1 cellular context compared by ENCODE assay signal in genomic region chr14:65412189-65412846, GRCh38.
TF ChIP-seq lines count a peak whose summit lies in the region.

Gene FUT8 (plus strand): TSS chr14:65412730. CDS start chr14:65561564, 148,834 bp downstream.

TF ChIP-seq in HepG2, 621 proteins besides CTCF, POLR2A, EP300 and RAD21 (continued from another document and continues in another):
- TF ChIP-seq IRF1 (CRISPR knock-in tag; IDR thresholded peaks at IDR 0.05; ENCODE audit: low read depth) (no peak), ZNF430 (CRISPR knock-in tag; IDR thresholded peaks at IDR 0.05) (0 out of 2 replicates have a peak, but pooled peaks have one; percentile 43), FIP1L1 (IDR thresholded peaks at IDR 0.05; ENCODE audit: borderline replicate concordance, insufficient read depth, low read depth, low read length) (peak; percentile 71; the same call in 1 of the 2 replicates), ZNF343 (CRISPR knock-in tag; IDR thresholded peaks at IDR 0.05) (no peak), ZNF503 (CRISPR knock-in tag; IDR thresholded peaks at IDR 0.05) (no peak; the same call in 1 of the 2 replicates), SPEN (CRISPR knock-in tag; IDR thresholded peaks at IDR 0.05; ENCODE audit: low read depth) (peak; percentile 70; the same call in 1 of the 2 replicates), PRDM10 (CRISPR knock-in tag; IDR thresholded peaks at IDR 0.05; ENCODE audit: low read depth) (peak; percentile 75; the same call in 1 of the 2 replicates), ZNF44 (CRISPR knock-in tag; IDR thresholded peaks at IDR 0.05) (no peak), ZZZ3 (CRISPR knock-in tag; IDR thresholded peaks at IDR 0.05; ENCODE audit: borderline replicate concordance) (peak; percentile 24; the same call in 1 of the 2 replicates), ZHX1 (CRISPR knock-in tag; IDR thresholded peaks at IDR 0.05; ENCODE audit: low read depth) (no peak; the same call in 1 of the 2 replicates), ZBTB44 (CRISPR knock-in tag; IDR thresholded peaks at IDR 0.05) (no peak), HNRNPL (IDR thresholded peaks at IDR 0.05; ENCODE audit: low read depth, low read length) (peak; percentile 94), XRCC5 (optimal IDR thresholded peaks at IDR 0.05; ENCODE audit: low read length) (peak; percentile 25), RFX1 (IDR thresholded peaks at IDR 0.05) (no peak), CCAR2 (optimal IDR thresholded peaks at IDR 0.05; ENCODE audit: low read depth, low read length) (no peak), ZBTB46 (CRISPR knock-in tag; IDR thresholded peaks at IDR 0.05; ENCODE audit: borderline replicate concordance) (no peak), ZNF605 (CRISPR knock-in tag; IDR thresholded peaks at IDR 0.05) (peak; percentile 16; the same call in 1 of the 2 replicates), NFAT5 (CRISPR knock-in tag; IDR thresholded peaks at IDR 0.05) (no peak), ZKSCAN1 (IDR thresholded peaks at IDR 0.05; ENCODE audit: low read length) (no peak), PAXIP1 (CRISPR knock-in tag; conservative IDR thresholded peaks at IDR 0.05) (no peak), ZNF724P (CRISPR knock-in tag; IDR thresholded peaks at IDR 0.05; ENCODE audit: borderline replicate concordance) (peak; percentile 76; the same call in 1 of the 2 replicates)
